11 cellular contexts compared by ENCODE assay signal in the genomic region with DNA sequence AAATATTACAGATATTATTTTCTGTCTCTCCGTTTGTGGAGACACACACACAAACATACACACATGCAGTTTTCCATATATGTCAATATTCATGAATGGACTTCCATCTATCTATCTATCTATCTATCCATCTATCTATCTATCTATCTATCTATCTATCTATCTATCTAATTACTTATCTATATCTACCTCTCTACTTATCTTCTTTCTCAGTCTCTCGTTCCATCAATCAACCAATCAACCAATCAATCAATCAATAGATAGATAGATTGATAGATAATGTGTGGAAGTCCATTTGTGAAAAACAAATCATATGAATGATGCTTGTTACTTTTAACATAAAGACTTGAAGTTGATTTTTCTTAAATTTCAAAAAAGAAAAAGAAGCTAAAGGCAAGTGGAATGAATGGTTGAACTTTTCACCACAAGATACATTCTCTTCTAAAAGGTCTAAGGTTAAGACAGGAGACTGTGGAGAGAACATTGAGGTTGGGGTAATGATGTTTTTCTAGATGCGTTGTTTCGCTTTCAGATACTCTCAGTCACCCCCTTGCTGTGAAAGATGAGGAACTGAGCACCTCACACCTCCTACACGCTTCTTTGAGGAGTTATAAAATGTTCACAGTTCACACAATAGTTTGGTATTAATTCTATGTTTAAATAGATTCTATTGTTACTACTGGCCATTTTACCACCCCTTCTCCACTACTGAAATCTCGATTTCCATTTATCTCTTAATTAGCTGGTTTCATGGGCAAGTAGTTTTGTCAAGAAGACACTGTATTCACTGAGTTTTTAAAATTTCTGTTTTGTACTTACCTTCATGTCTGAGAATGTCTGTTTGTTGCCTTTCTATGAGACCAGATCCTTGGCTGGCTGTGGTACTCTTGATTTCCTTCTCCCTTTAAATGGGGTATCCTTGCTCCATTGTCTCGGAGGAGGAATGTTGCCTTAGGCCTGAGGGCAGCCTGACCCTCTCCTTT.
A peak's percentile ranks its signal among the peaks of the same experiment; 100 is the strongest.
DNase-seq lines count a peak whose midpoint lies in the region; ATAC-seq, FAIRE-seq and TF ChIP-seq lines count a peak whose summit lies in the region.
"Had no signal": no experiment of that assay in that cellular context is flagged by ENCODE, and none has a peak within 500 bp of the region (broad histone marks: within the 10 kb centered on the region; RNA-seq: fewer than 3 reads in every experiment).

No MANE protein-coding gene starts in this region.

- H3K4me3 ChIP-seq in small intestine (ENCODE audit: low read depth in 1 of 2, low read length in 2 of 2) (no peak overlapping the region), colonic mucosa (no peak overlapping the region)
- H3K4me3 ChIP-seq: vagina had no signal

- no peak for FAIRE-seq in small intestine (lab: Jason Lieb, UNC)
- FAIRE-seq: endometrium had no signal

- ATAC-seq in GM21723 (IDR thresholded peaks at IDR 0.05; ENCODE audit: unreplicated experiment) (peak; percentile 87), HG03342 (IDR thresholded peaks at IDR 0.05; ENCODE audit: unreplicated experiment) (peak; percentile 78)
- peak; percentile 80 for ATAC-seq in stimulated activated naive CD8-positive, alpha-beta T cell treated with anti-CD3 and anti-CD28 coated beads, Interleukin-15, amount 100 ng/mL, for 72 hours

- DNase-seq in activated naive CD4-positive, alpha-beta T cell treated with Interleukin-2 at 50 U/mL for 16 hours, result no peak
- peak; percentile 16 to 18 for DNase-seq in stimulated activated naive CD8-positive, alpha-beta T cell treated with anti-CD3 and anti-CD28 coated beads, Interleukin-15, amount 100 ng/mL, for 72 hours
- DNase-seq in small intestine (no peak), iPS-NIHi7 (ENCODE audit: extremely low spot score) (no peak), colonic mucosa (no peak)
- DNase-seq: IMR-90 had no signal

- no peaks in the 10 kb centered on the region for H3K27me3 Mint-ChIP-seq in activated naive CD4-positive, alpha-beta T cell treated with anti-CD3 and anti-CD28 coated beads, Interleukin-2, amount 50 U/mL, for 24 hours
- peaks cover 25% of the 10 kb centered on the region for H3K27me3 Mint-ChIP-seq in stimulated activated naive CD8-positive, alpha-beta T cell treated with anti-CD3 and anti-CD28 coated beads, Interleukin-15, amount 100 ng/mL, for 72 hours

- H3K9ac ChIP-seq in colonic mucosa (ENCODE audit: low read depth in 2 of 2, low read length in 2 of 2), result no peak overlapping the region

- H3K4me1 ChIP-seq in small intestine (ENCODE audit: control insufficient read depth in 2 of 2, insufficient read depth in 1 of 2, low read depth in 1 of 2, low read length in 1 of 2) (no peaks in the 10 kb centered on the region), colonic mucosa (no peaks in the 10 kb centered on the region)
- H3K4me1 ChIP-seq: vagina had no signal

- WGBS in small intestine, 3 donors, result 68 to 74% (median 69%) methylated on average over 7 of the region's 7 CpGs

- no peaks in the 10 kb centered on the region for H3K36me3 Mint-ChIP-seq in activated naive CD4-positive, alpha-beta T cell treated with anti-CD3 and anti-CD28 coated beads, Interleukin-2, amount 50 U/mL, for 24 hours

- H3K27ac ChIP-seq in small intestine (ENCODE audit: low read depth in 1 of 2, low read length in 1 of 2) (no peak overlapping the region), colonic mucosa (no peak overlapping the region)
- H3K27ac ChIP-seq: vagina had no signal

- peaks cover 5% of the 10 kb centered on the region for H3K9me3 Mint-ChIP-seq in activated naive CD4-positive, alpha-beta T cell treated with anti-CD3 and anti-CD28 coated beads, Interleukin-2, amount 50 U/mL, for 24 hours
- peaks cover 16 to 21% of the 10 kb centered on the region in 2 donors for H3K9me3 Mint-ChIP-seq in stimulated activated naive CD8-positive, alpha-beta T cell treated with anti-CD3 and anti-CD28 coated beads, Interleukin-15, amount 100 ng/mL, for 72 hours

- H3K27me3 ChIP-seq in small intestine (ENCODE audit: control insufficient read depth in 2 of 2, insufficient read depth in 2 of 2, low read length in 2 of 2) (no peaks in the 10 kb centered on the region), colonic mucosa (no peaks in the 10 kb centered on the region)
- H3K27me3 ChIP-seq: vagina had no signal

- peak overlapping the region; percentile 12 for H3K4me3 Mint-ChIP-seq in activated naive CD4-positive, alpha-beta T cell treated with anti-CD3 and anti-CD28 coated beads, Interleukin-2, amount 50 U/mL, for 24 hours
- peak overlapping the region; percentile 38 to 49 for H3K4me3 Mint-ChIP-seq in stimulated activated naive CD8-positive, alpha-beta T cell treated with anti-CD3 and anti-CD28 coated beads, Interleukin-15, amount 100 ng/mL, for 72 hours

- H3K4me1 Mint-ChIP-seq in activated naive CD4-positive, alpha-beta T cell treated with anti-CD3 and anti-CD28 coated beads, Interleukin-2, amount 50 U/mL, for 24 hours, result peaks cover 23% of the 10 kb centered on the region
- peaks cover 35% of the 10 kb centered on the region for H3K4me1 Mint-ChIP-seq in stimulated activated naive CD8-positive, alpha-beta T cell treated with anti-CD3 and anti-CD28 coated beads, Interleukin-15, amount 100 ng/mL, for 72 hours

- H3K27ac Mint-ChIP-seq in activated naive CD4-positive, alpha-beta T cell treated with anti-CD3 and anti-CD28 coated beads, Interleukin-2, amount 50 U/mL, for 24 hours, result peak overlapping the region; percentile 6
- no peak overlapping the region for H3K27ac Mint-ChIP-seq in stimulated activated naive CD8-positive, alpha-beta T cell treated with anti-CD3 and anti-CD28 coated beads, Interleukin-15, amount 100 ng/mL, for 72 hours

- intact Hi-C loops in colonic mucosa (cut with DNase I), result no loop called here

- H3K9me3 ChIP-seq in small intestine (ENCODE audit: control insufficient read depth, low read depth) (no peaks in the 10 kb centered on the region), colonic mucosa (no peaks in the 10 kb centered on the region)

- no peak for TF ChIP-seq CTCF in colonic mucosa (IDR thresholded peaks at IDR 0.05)

- no peaks in the 10 kb centered on the region for H3K36me3 ChIP-seq in small intestine (ENCODE audit: control insufficient read depth in 2 of 2, insufficient read depth in 2 of 2, low read length in 2 of 2)
- no peaks in the 10 kb centered on the region for H3K36me3 ChIP-seq in colonic mucosa
- H3K36me3 ChIP-seq: vagina had no signal

Comparison
In these comparisons a context has a peak if more than half of its experiments do, and no peak if none do; other contexts are left out.
1. DNase-seq: peak in stimulated activated naive CD8-positive, alpha-beta T cell treated with anti-CD3 and anti-CD28 coated beads, Interleukin-15, amount 100 ng/mL, for 72 hours (2 of 2); none in activated naive CD4-positive, alpha-beta T cell treated with Interleukin-2 at 50 U/mL for 16 hours (single experiment), small intestine (single experiment), iPS-NIHi7 (single experiment) and colonic mucosa (single experiment).
2. Peak in every context shown above with its lines, with median percentiles within 50 percentile points of each other: ATAC-seq.